8 cellular contexts compared by ENCODE assay signal in the genomic region with DNA sequence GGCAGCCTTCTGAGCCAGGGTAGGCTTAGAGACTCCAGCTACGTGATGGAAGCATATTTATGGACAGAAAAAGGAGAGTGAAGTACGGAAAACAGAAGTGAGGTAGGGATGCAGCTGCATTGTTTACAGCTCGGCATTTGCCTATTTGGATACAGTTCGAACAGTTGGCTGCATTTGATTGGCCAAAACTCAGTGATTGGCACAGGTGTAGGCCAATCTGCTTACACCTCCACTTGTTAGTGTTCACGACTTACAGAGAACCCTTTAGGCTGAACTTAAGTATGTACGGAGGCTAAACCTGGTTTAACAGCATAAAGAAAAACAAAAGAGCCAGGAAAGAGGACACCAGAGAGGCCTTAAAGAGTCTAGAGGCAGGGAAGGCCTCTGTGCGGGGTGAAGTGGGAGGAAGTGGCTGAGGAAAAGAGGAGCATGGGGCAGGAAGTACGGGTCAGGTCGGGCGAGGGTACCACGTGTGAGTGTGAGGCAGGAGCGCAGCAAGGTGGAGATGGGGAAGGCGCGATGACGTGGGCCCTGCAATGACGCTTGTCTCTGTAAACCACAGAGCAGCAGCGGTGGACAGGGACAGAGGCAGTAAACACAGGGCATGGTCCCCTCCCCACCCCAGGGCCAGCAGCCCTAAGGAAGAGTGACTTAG. TPM values are rescaled to one million over a fixed set of nuclear protein-coding genes. Genes with fewer than 3 reads are reported as not detected.
A peak's percentile ranks its signal among the peaks of the same experiment; 100 is the strongest.
DNase-seq lines count a peak whose midpoint lies in the region; ATAC-seq lines count a peak whose summit lies in the region.

No MANE protein-coding gene starts in this region.

- H3K27ac Mint-ChIP-seq in activated T-cell treated with anti-CD3 and anti-CD28 coated beads, Interleukin-2, amount 50 U/mL, for 24 hours, result peak overlapping the region; percentile 88

- H3K4me1 Mint-ChIP-seq in activated T-cell treated with anti-CD3 and anti-CD28 coated beads, Interleukin-2, amount 50 U/mL, for 24 hours (ENCODE audit: low read depth), result peaks cover 68% of the 10 kb centered on the region

- no peak for ATAC-seq in GM21381 (IDR thresholded peaks at IDR 0.05; ENCODE audit: unreplicated experiment)
- no peak for ATAC-seq in HG03442 (IDR thresholded peaks at IDR 0.05; ENCODE audit: unreplicated experiment)

- peak; percentile 6 for DNase-seq in G401 (ENCODE audit: low spot score)
- peak; percentile 41 for DNase-seq in NCI-H774 (lab: John Stamatoyannopoulos, UW)
- peak; percentile 79 for DNase-seq in activated T-cell treated with anti-CD3 and anti-CD28 coated beads, Interleukin-2, amount 50 U/mL, for 24 hours
- DNase-seq in glomerular endothelial cell (ENCODE audit: extremely low read depth, low read depth, low spot score), result peak; percentile 66
- peak in 2 of 3 donors; percentile 53 to 62 for DNase-seq in stimulated activated CD4-positive, alpha-beta T cell treated with anti-CD3 and anti-CD28 coated beads, TNF-alpha, amount 100 ng/mL, for 48 hours (ENCODE audit: low read depth in 3 of 3)
- DNase-seq in HuH-7 (ENCODE audit: low spot score), result no peak

- no peaks in the 10 kb centered on the region for H3K27me3 Mint-ChIP-seq in activated T-cell treated with anti-CD3 and anti-CD28 coated beads, Interleukin-2, amount 50 U/mL, for 24 hours

- H3K36me3 Mint-ChIP-seq in activated T-cell treated with anti-CD3 and anti-CD28 coated beads, Interleukin-2, amount 50 U/mL, for 24 hours (ENCODE audit: low read depth), result no peaks in the 10 kb centered on the region

- no peaks in the 10 kb centered on the region for H3K9me3 Mint-ChIP-seq in activated T-cell treated with anti-CD3 and anti-CD28 coated beads, Interleukin-2, amount 50 U/mL, for 24 hours

- in situ Hi-C loops in G401 (cut with HindIII; ENCODE audit: low sequenced_read_pairs), result no loop called here

- peak overlapping the region; percentile 9 for H3K4me3 Mint-ChIP-seq in activated T-cell treated with anti-CD3 and anti-CD28 coated beads, Interleukin-2, amount 50 U/mL, for 24 hours

RNA-seq across cellular contexts. Expression of a gene that starts 32.0 kb away (rescaled TPM):
- total RNA-seq in G401 (2014; rRNA removed; shearing (Covaris generic)), result 0.41 TPM in 1 of 2 replicates, not detected in the other
- total RNA-seq in glomerular endothelial cell, result 0.15 TPM in 1 of 2 replicates, not detected in the other

RNA-seq across cellular contexts. Expression of a gene that starts 49.7 kb away (rescaled TPM):
- total RNA-seq in G401 (2014; rRNA removed; shearing (Covaris generic)), result 0.37 and 0.86 TPM in 2 replicates
- 13.6 and 26.8 TPM in 2 replicates for total RNA-seq in glomerular endothelial cell
